8 cellular contexts compared by ENCODE assay signal in the genomic region with DNA sequence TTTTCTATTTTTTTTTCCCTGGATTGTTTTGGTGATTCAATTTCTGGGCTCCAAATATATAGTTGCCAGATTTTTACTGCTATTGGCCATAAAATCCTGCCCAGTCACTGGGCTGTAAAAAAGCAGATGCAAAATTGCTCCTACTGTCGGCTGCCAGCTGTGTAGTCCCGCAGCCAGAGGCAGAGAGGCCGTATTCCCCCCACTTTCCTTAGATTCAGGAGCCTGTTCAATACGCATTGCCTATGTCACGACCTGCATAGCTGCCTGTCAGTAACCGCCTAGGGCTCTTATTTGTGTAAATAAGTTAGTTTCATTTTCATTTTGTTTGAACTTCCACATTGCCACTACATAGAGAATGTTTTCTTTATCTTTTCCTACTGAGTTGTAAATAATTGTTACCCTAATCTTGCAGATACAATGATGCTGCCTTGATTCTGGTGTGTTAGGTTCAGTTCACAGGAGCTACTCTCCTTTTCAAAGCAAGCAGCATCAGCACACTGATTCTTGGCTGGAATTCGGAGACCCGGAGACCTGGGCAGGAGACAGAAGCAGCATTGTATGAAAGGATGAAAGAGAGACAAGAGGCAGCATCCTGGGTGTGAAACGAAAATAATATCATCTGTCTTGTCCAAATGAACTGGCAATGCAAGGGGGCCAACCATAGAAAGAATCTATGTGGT. TPM values are rescaled to one million over a fixed set of nuclear protein-coding genes. Genes with fewer than 3 reads are reported as not detected.
DNase-seq lines count a peak whose midpoint lies in the region; ATAC-seq and TF ChIP-seq lines count a peak whose summit lies in the region.

No MANE protein-coding gene starts in this region.

- POLR2A ChIA-PET in activated B cell treated with CpG ODN at 0.5 μM for 24 hours (lab: Charles Lee) = interaction anchor here (1.0 to 1.6 kb wide), 2 partner anchors 123 to 141 kb away, joined by 5 to 9 read pairs; no protein-coding TSS in a partner anchor

- WGBS in gastroesophageal sphincter (ENCODE audit: low coverage in 1 of 2), 2 donors = 30 to 39% methylated on average over 6 to 9 of the region's 9 CpGs

- H3K4me3 ChIP-seq in gastroesophageal sphincter = peak overlapping the region; percentile 32 to 33

- TF ChIP-seq EP300 in gastroesophageal sphincter (IDR thresholded peaks at IDR 0.05) = no peak

- H3K36me3 Mint-ChIP-seq in activated B cell treated with CpG ODN at 0.5 μM for 24 hours (ENCODE audit: low read depth) = no peaks in the 10 kb centered on the region

- intact Hi-C loops in activated B cell treated with CpG ODN at 0.5 μM for 24 hours (cut with micrococcal nuclease) (loop anchor here (1.0 kb wide), 2 partner anchors 123 to 142 kb away; no protein-coding TSS in a partner anchor), sciatic nerve (cut with DNase I) (no loop called here)

- no peaks in the 10 kb centered on the region for H3K9me3 Mint-ChIP-seq in activated B cell treated with CpG ODN at 0.5 μM for 24 hours

- peak; percentile 67 for ATAC-seq in GM19328 (IDR thresholded peaks at IDR 0.05; ENCODE audit: unreplicated experiment)
- ATAC-seq in HG03469 (IDR thresholded peaks at IDR 0.05; ENCODE audit: unreplicated experiment) = peak; percentile 70
- peak; percentile 58 for ATAC-seq in activated B cell treated with CpG ODN at 0.5 μM for 24 hours (ENCODE audit: low read depth)
- no peak for ATAC-seq in gastroesophageal sphincter
- ATAC-seq in sciatic nerve = peak; percentile 77

- no peak for TF ChIP-seq POLR2A in gastroesophageal sphincter (IDR thresholded peaks at IDR 0.05)

- H3K4me1 ChIP-seq in gastroesophageal sphincter = peaks cover 0 to 20% (median 0%) of the 10 kb centered on the region in 3 donors

- TF ChIP-seq CTCF in activated B cell treated with CpG ODN at 0.5 μM for 24 hours (IDR thresholded peaks at IDR 0.05) = no peak
- TF ChIP-seq CTCF in gastroesophageal sphincter (IDR thresholded peaks at IDR 0.05) = no peak

- peak overlapping the region; percentile 26 for H3K27ac Mint-ChIP-seq in activated B cell treated with CpG ODN at 0.5 μM for 24 hours

- no peaks in the 10 kb centered on the region for H3K36me3 ChIP-seq in gastroesophageal sphincter

- no peaks in the 10 kb centered on the region for H3K27me3 Mint-ChIP-seq in activated B cell treated with CpG ODN at 0.5 μM for 24 hours

- CTCF ChIA-PET in activated B cell treated with CpG ODN at 0.5 μM for 24 hours (lab: Charles Lee) = interaction anchor here (0.8 to 1.9 kb wide), 4 partner anchors 47 to 143 kb away, joined by 3 to 35 read pairs (median 4); no protein-coding TSS in a partner anchor

- DNase-seq in COLO668 (lab: John Stamatoyannopoulos, UW; ENCODE audit: unreplicated experiment) (peak; percentile 1), activated B cell treated with CpG ODN at 0.5 μM for 24 hours (no peak), sciatic nerve (ENCODE audit: low spot score) (no peak), NCI-H446 treated with DMSO at 0.1 percent for 48 hours (lab: John Stamatoyannopoulos, UW) (no peak), NK-92 (lab: John Stamatoyannopoulos, UW; ENCODE audit: unreplicated experiment) (no peak)

- peak overlapping the region in 2 of 4 donors; percentile 43 to 49 for H3K27ac ChIP-seq in gastroesophageal sphincter

- peaks cover 16% of the 10 kb centered on the region for H3K4me1 Mint-ChIP-seq in activated B cell treated with CpG ODN at 0.5 μM for 24 hours

- peak overlapping the region; percentile 74 for H3K4me3 Mint-ChIP-seq in activated B cell treated with CpG ODN at 0.5 μM for 24 hours

- no peaks in the 10 kb centered on the region for H3K27me3 ChIP-seq in gastroesophageal sphincter

- H3K9me3 ChIP-seq in gastroesophageal sphincter = no peaks in the 10 kb centered on the region

RNA-seq across cellular contexts. Expression of a gene that starts 46.0 kb away (rescaled TPM):
- total RNA-seq in activated B cell treated with CpG ODN at 0.5 μM for 24 hours (14.3 and 18.1 TPM in 2 replicates), gastroesophageal sphincter (10 to 100 TPM; 17.4 to 48.1 (median 32.4) TPM), sciatic nerve (33.1 TPM)
